In the genomic region with DNA sequence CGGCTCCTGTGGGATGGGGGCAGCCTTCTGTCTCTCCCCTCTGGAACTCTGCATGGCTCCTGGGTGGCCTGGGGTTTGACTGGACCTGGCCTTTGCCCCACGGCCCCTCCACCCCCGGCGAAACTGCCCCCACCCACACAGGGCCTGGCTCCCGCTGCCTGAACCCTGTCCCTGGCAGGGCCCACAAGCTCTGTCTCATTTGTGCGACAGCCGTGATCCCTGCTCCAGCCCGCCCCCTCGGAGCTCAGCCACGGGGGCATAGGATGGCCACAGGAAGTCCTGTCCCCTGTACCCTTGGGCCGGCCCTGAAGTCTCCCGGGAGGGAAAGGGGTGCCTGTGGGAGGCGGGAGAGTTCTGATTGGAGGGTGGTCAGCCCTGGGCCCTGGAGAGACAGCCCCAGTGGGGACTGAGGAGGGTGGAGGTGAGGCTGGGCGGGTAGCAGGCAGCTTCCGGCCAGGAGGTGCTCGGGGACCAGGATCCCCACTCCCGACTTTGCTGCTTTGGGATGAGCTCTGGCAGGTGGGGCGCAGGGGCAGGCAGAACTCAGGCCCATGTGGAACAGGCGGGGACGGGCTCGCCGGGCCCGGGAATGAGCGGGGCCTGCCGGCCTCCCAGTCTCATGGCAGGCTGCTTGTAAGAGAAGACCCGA, we compare ENCODE assay signal across 14 cellular contexts. TPM values are rescaled to one million over a fixed set of nuclear protein-coding genes. Genes with fewer than 3 reads are reported as not detected.
DNase-seq lines count a peak whose midpoint lies in the region; TF ChIP-seq lines count a peak whose summit lies in the region.
"Had no signal": no experiment of that assay in that cellular context is flagged by ENCODE, and none has a peak within 500 bp of the region (broad histone marks: within the 10 kb centered on the region; RNA-seq: fewer than 3 reads in every experiment).

No MANE protein-coding gene starts in this region.

- intact Hi-C loops in spleen (cut with DNase I; ENCODE audit: low total_unique reads): no loop called here

- peak; percentile 59 for DNase-seq in activated effector memory CD4-positive, alpha-beta T cell treated with anti-CD3 and anti-CD28 coated beads, Interleukin-2, amount 50 U/mL, for 16 hours
- DNase-seq in activated effector memory CD4-positive, alpha-beta T cell treated with Interleukin-2 at 50 U/mL for 16 hours: no peak
- DNase-seq in cerebellar cortex (ENCODE audit: low spot score) (peak; percentile 42), spleen (peak; percentile 81), HuH-7 (ENCODE audit: low spot score) (no peak), AG08396 (ENCODE audit: low spot score) (no peak), NCI-H1436 treated with DMSO at 0.1 percent for 48 hours (lab: John Stamatoyannopoulos, UW) (no peak)
- DNase-seq: ACHN; NCI-H1092; small intestine; stimulated activated naive CD8-positive, alpha-beta T cell treated with anti-CD3 and anti-CD28 coated beads, Interleukin-15, Interleukin-2, amounts not matched to agents 100 U/mL and 50 U/mL, for 24 hours had no signal

- H3K9ac ChIP-seq in liver (ENCODE audit: low read depth in 1 of 2, low read length in 2 of 2): no peak overlapping the region

- TF ChIP-seq RAD21 in liver (IDR thresholded peaks at IDR 0.05): no peak

- H3K27me3 ChIP-seq in liver (ENCODE audit: control insufficient read depth in 4 of 4, insufficient read depth in 4 of 4, low read length in 3 of 4): no peaks in the 10 kb centered on the region
- peaks cover 0 to 2% (median 0%) of the 10 kb centered on the region in 7 donors for H3K27me3 ChIP-seq in spleen (replicated peaks in 1 of 7)
- H3K27me3 ChIP-seq: SJSA1, vagina had no signal

- no peak for TF ChIP-seq CTCF in liver (IDR thresholded peaks at IDR 0.05; ENCODE audit: low read depth, low read length, missing input control)
- TF ChIP-seq CTCF in spleen (IDR thresholded peaks at IDR 0.05 in 8 of 11, conservative IDR thresholded peaks at IDR 0.05 in 3 of 11): no peak

- no peak for TF ChIP-seq POLR2A in spleen (IDR thresholded peaks at IDR 0.05)

- 64% methylated on average over 26 of the region's 26 CpGs for WGBS in liver
- WGBS in spleen, 5 donors: 42 to 73% (median 57%) methylated on average over 8 to 26 of the region's 26 CpGs

- H3K36me3 ChIP-seq in liver (ENCODE audit: control insufficient read depth in 4 of 4, insufficient read depth in 3 of 4, low read depth in 1 of 4, low read length in 3 of 4): no peaks in the 10 kb centered on the region
- no peaks in the 10 kb centered on the region for H3K36me3 ChIP-seq in spleen
- H3K36me3 ChIP-seq: SJSA1, vagina had no signal

- H3K4me3 ChIP-seq in liver (ENCODE audit: low read depth in 1 of 3, low read length in 3 of 3): no peak overlapping the region
- H3K4me3 ChIP-seq in spleen: no peak overlapping the region
- H3K4me3 ChIP-seq: SJSA1, vagina had no signal

- H3K9me3 ChIP-seq in liver (ENCODE audit: control insufficient read depth in 4 of 4, low read length in 3 of 4) (no peaks in the 10 kb centered on the region), spleen (no peaks in the 10 kb centered on the region)
- H3K9me3 ChIP-seq: SJSA1, vagina had no signal

- H3K27ac ChIP-seq in liver (ENCODE audit: low read depth in 1 of 2, low read length in 2 of 2) (no peak overlapping the region), spleen (peak overlapping the region in 7 of 8 donors; percentile 48 to 82 (median 72))
- H3K27ac ChIP-seq: SJSA1, vagina had no signal

- H3K4me1 ChIP-seq in liver (ENCODE audit: control insufficient read depth in 4 of 4, insufficient read depth in 4 of 4, low read length in 3 of 4) (peaks cover 0 to 6% (median 0%) of the 10 kb centered on the region in 4 donors), spleen (peaks cover 8 to 68% (median 32%) of the 10 kb centered on the region in 6 donors)
- H3K4me1 ChIP-seq: vagina had no signal

TF ChIP-seq in liver, 16 proteins besides CTCF, POLR2A, EP300 and RAD21:
- TF ChIP-seq RXRA (IDR thresholded peaks at IDR 0.05): no peak
- TF ChIP-seq YY1 (IDR thresholded peaks at IDR 0.05): no peak
- peak; percentile 51 for TF ChIP-seq NR2F2 (IDR thresholded peaks at IDR 0.05)
TF ChIP-seq in liver: peak in this region for 1.

RNA-seq across cellular contexts. Expression of gene SLX9, which starts 45.1 kb away (rescaled TPM):
- total RNA-seq in liver (1 to 10 TPM; 7.5 to 7.7 TPM), spleen (10 to 100 TPM in 6 of 7 donors, 1 to 10 TPM in 1; 6.1 to 30.6 (median 26.4) TPM)
- polyA plus RNA-seq in liver (10 to 100 TPM; 16.6 to 20.3 TPM), spleen (10 to 100 TPM; 16.4 to 35.4 (median 28.5) TPM)

Comparison
In these comparisons a context has a peak if more than half of its experiments do, and no peak if none do; other contexts are left out.
1. DNase-seq: peak in activated effector memory CD4-positive, alpha-beta T cell treated with anti-CD3 and anti-CD28 coated beads, Interleukin-2, amount 50 U/mL, for 16 hours (single experiment), cerebellar cortex (single experiment) and spleen (single experiment); none in activated effector memory CD4-positive, alpha-beta T cell treated with Interleukin-2 at 50 U/mL for 16 hours (single experiment), HuH-7 (single experiment), AG08396 (single experiment) and NCI-H1436 treated with DMSO at 0.1 percent for 48 hours (single experiment).
2. H3K27ac ChIP-seq: peak in spleen (7 of 8); none in liver (0 of 2).